In genomic region chr6:43089467-43089866, GRCh38 we compare ENCODE assay signal across 1 cellular context.
TF ChIP-seq lines count a peak whose summit lies in the region.

No MANE protein-coding gene starts in this region.

TF ChIP-seq in HCT116, 20 proteins besides CTCF, POLR2A, EP300 and RAD21 (continued from another document):
- TF ChIP-seq REST (IDR thresholded peaks at IDR 0.05; ENCODE audit: low read depth) (no peak), SP1 (IDR thresholded peaks at IDR 0.05; ENCODE audit: low read depth) (no peak)
TF ChIP-seq in HCT116: peak in this region for 0.
